In genomic region chr14:90383731-90384542, GRCh38 we compare ENCODE assay signal across 9 cellular contexts. TPM values are rescaled to one million over a fixed set of nuclear protein-coding genes. Genes with fewer than 3 reads are reported as not detected.
DNase-seq lines count a peak whose midpoint lies in the region; ATAC-seq and TF ChIP-seq lines count a peak whose summit lies in the region.
"Had no signal": no experiment of that assay in that cellular context is flagged by ENCODE, and none has a peak within 500 bp of the region (broad histone marks: within the 10 kb centered on the region; RNA-seq: fewer than 3 reads in every experiment).

No MANE protein-coding gene starts in this region.

- no peak overlapping the region for H3K4me3 Mint-ChIP-seq in activated CD4-positive, alpha-beta T cell treated with anti-CD3 and anti-CD28 coated beads, Interleukin-2, amount 10 ng/mL, durations not matched to agents 24 days and 14 days
- no peak overlapping the region for H3K4me3 Mint-ChIP-seq in chondrocyte (ENCODE audit: unreplicated experiment)

- H3K27ac Mint-ChIP-seq in activated CD4-positive, alpha-beta T cell treated with anti-CD3 and anti-CD28 coated beads, Interleukin-2, amount 10 ng/mL, durations not matched to agents 24 days and 14 days: no peak overlapping the region
- no peak overlapping the region for H3K27ac Mint-ChIP-seq in chondrocyte (ENCODE audit: unreplicated experiment)

- no peaks in the 10 kb centered on the region for H3K27me3 Mint-ChIP-seq in activated CD4-positive, alpha-beta T cell treated with anti-CD3 and anti-CD28 coated beads, Interleukin-2, amount 10 ng/mL, durations not matched to agents 24 days and 14 days
- H3K27me3 Mint-ChIP-seq in chondrocyte (ENCODE audit: low read depth): no peaks in the 10 kb centered on the region

- H2BK15ac ChIP-seq in mesenchymal stem cell (ENCODE audit: low read depth, poor library complexity, severe bottlenecking): peak overlapping the region; percentile 84

- 11% methylated on average over 37 of the region's 37 CpGs for WGBS in mesenchymal stem cell

- H3K9me3 ChIP-seq in DND-41 (ENCODE audit: insufficient read depth, low read length, severe bottlenecking): no peaks in the 10 kb centered on the region
- H3K9me3 ChIP-seq in HEK293 (ENCODE audit: control insufficient read depth, insufficient read depth, low read depth, low read length): no peaks in the 10 kb centered on the region
- H3K9me3 ChIP-seq in mesenchymal stem cell (ENCODE audit: control insufficient read depth, low read length): no peaks in the 10 kb centered on the region

- H3K4me2 ChIP-seq in DND-41 (ENCODE audit: insufficient read depth, low read length): peak overlapping the region; percentile 66
- H3K4me2 ChIP-seq in mesenchymal stem cell (ENCODE audit: low read length, poor library complexity, severe bottlenecking): peak overlapping the region; percentile 80

- no peak overlapping the region for H2AK5ac ChIP-seq in mesenchymal stem cell (ENCODE audit: low read length, severe bottlenecking)

- H3K4me1 Mint-ChIP-seq in activated CD4-positive, alpha-beta T cell treated with anti-CD3 and anti-CD28 coated beads, Interleukin-2, amount 10 ng/mL, durations not matched to agents 24 days and 14 days: peaks cover 13% of the 10 kb centered on the region
- peaks cover 18% of the 10 kb centered on the region for H3K4me1 Mint-ChIP-seq in chondrocyte (ENCODE audit: low read depth)

- H4K91ac ChIP-seq in mesenchymal stem cell (ENCODE audit: low read length): peak overlapping the region; percentile 79

- H2BK5ac ChIP-seq in mesenchymal stem cell (ENCODE audit: low read depth, low read length, poor library complexity, severe bottlenecking): peak overlapping the region; percentile 37

- TF ChIP-seq CTCF in DND-41 (IDR thresholded peaks at IDR 0.05; ENCODE audit: borderline replicate concordance, extremely low read depth, low read length, poor library complexity, severe bottlenecking): no peak
- TF ChIP-seq CTCF in HEK293 (tag by site-specific recombination; IDR thresholded peaks at IDR 0.05): no peak
- no peak for TF ChIP-seq CTCF in chondrocyte (IDR thresholded peaks at IDR 0.05)

- peak overlapping the region; percentile 62 for H4K8ac ChIP-seq in mesenchymal stem cell (ENCODE audit: low read length)

- DNase-seq in DND-41: peak; percentile 69
- DNase-seq in NCI-H1930 (lab: John Stamatoyannopoulos, UW): peak; percentile 39 to 43
- DNase-seq in activated CD4-positive, alpha-beta T cell treated with anti-CD3 and anti-CD28 coated beads, Interleukin-2, amount 10 ng/mL, durations not matched to agents 24 days and 14 days: peak; percentile 90
- peak; percentile 32 for DNase-seq in effector CD8-positive, alpha-beta T cell (lab: John Stamatoyannopoulos, UW)
- peak; percentile 72 for DNase-seq in mesenchymal stem cell
- DNase-seq in stimulated activated CD8-positive, alpha-beta memory T cell treated with anti-CD3 and anti-CD28 coated beads, Interleukin-2, amount 100 ng/mL, for 48 hours (ENCODE audit: low read depth in 2 of 2): peak; percentile 23 to 29
- no peak for DNase-seq in chondrocyte (ENCODE audit: low spot score)

- H2BK120ac ChIP-seq in mesenchymal stem cell (ENCODE audit: low read depth, low read length): peak overlapping the region; percentile 73

- H3K23ac ChIP-seq in mesenchymal stem cell (ENCODE audit: low read length in 2 of 2): peak overlapping the region in 1 of 2 experiments; percentile 6

- no peaks in the 10 kb centered on the region for H4K20me1 ChIP-seq in DND-41 (ENCODE audit: insufficient read depth, low read length)

- H3K27ac ChIP-seq in DND-41 (ENCODE audit: low read length) (peak overlapping the region; percentile 85), HEK293 (ENCODE audit: extremely low read depth, low read depth, low read length) (peak overlapping the region; percentile 88), mesenchymal stem cell (ENCODE audit: low read length, poor library complexity, severe bottlenecking) (peak overlapping the region; percentile 93)
- H3K27ac ChIP-seq: SK-N-MC had no signal

- peak overlapping the region; percentile 85 to 86 for H3K18ac ChIP-seq in mesenchymal stem cell (ENCODE audit: low read depth in 1 of 2, low read length in 2 of 2)

- intact Hi-C loops in activated CD4-positive, alpha-beta T cell treated with anti-CD3 and anti-CD28 coated beads, Interleukin-2, amount 10 ng/mL, durations not matched to agents 24 days and 14 days (cut with micrococcal nuclease): loop anchor here (1.0 to 5.0 kb wide), 6 partner anchors 13 to 1658 kb away; partner anchors contain the start of genes CALM1, NRDE2, PPP4R3A and RPS6KA5

- no peaks in the 10 kb centered on the region for H3K36me3 ChIP-seq in DND-41 (ENCODE audit: insufficient read depth, low read length)
- H3K36me3 ChIP-seq in HEK293 (ENCODE audit: control insufficient read depth in 2 of 2, insufficient read depth in 1 of 2, low read length in 2 of 2): no peaks in the 10 kb centered on the region
- H3K36me3 ChIP-seq in mesenchymal stem cell (ENCODE audit: control insufficient read depth in 1 of 2, insufficient read depth in 2 of 2, low read depth in 1 of 2, low read length in 2 of 2): no peaks in the 10 kb centered on the region

- H3K9ac ChIP-seq in DND-41 (ENCODE audit: low read depth, low read length) (peak overlapping the region; percentile 85), mesenchymal stem cell (ENCODE audit: low read length) (peak overlapping the region; percentile 100)

- H2AFZ ChIP-seq in DND-41 (ENCODE audit: low read depth, low read length) (peak overlapping the region; percentile 72), mesenchymal stem cell (ENCODE audit: low read depth, low read length) (peak overlapping the region; percentile 0)

- H3K4ac ChIP-seq in mesenchymal stem cell (ENCODE audit: low read depth in 1 of 2, low read length in 2 of 2): peak overlapping the region; percentile 91 to 97

- POLR2A ChIA-PET in HEK293 (lab: Yijun Ruan, JAX): interaction anchor here (0.5 to 4.2 kb wide), 5 partner anchors 10 to 1691 kb away, joined by 3 to 49 read pairs (median 6); partner anchors contain the start of genes CALM1 and NRDE2

- H3K14ac ChIP-seq in mesenchymal stem cell (ENCODE audit: low read length in 2 of 2): peak overlapping the region in 1 of 2 experiments; percentile 68

- H3K27me3 ChIP-seq in DND-41 (ENCODE audit: insufficient read depth, low read length, poor library complexity): no peaks in the 10 kb centered on the region
- no peaks in the 10 kb centered on the region for H3K27me3 ChIP-seq in mesenchymal stem cell (ENCODE audit: control insufficient read depth in 1 of 2, insufficient read depth in 1 of 2, low read length in 2 of 2)

- H3K4me1 ChIP-seq in DND-41 (ENCODE audit: insufficient read depth, low read length): peaks cover 32% of the 10 kb centered on the region
- H3K4me1 ChIP-seq in HEK293 (ENCODE audit: control insufficient read depth, insufficient read depth, low read length): peaks cover 16% of the 10 kb centered on the region
- peaks cover 8% of the 10 kb centered on the region for H3K4me1 ChIP-seq in mesenchymal stem cell (ENCODE audit: control insufficient read depth, insufficient read depth, low read depth, low read length)

- no peaks in the 10 kb centered on the region for H3K36me3 Mint-ChIP-seq in activated CD4-positive, alpha-beta T cell treated with anti-CD3 and anti-CD28 coated beads, Interleukin-2, amount 10 ng/mL, durations not matched to agents 24 days and 14 days (ENCODE audit: low read depth)
- H3K36me3 Mint-ChIP-seq in chondrocyte (ENCODE audit: low read depth): no peaks in the 10 kb centered on the region

- CTCF ChIA-PET in HEK293 (lab: Yijun Ruan, JAX): interaction anchor here (0.7 to 1.1 kb wide), 3 partner anchors 15 to 83 kb away, joined by 3 to 4 read pairs (median 3); no protein-coding TSS in a partner anchor

- peaks cover 4% of the 10 kb centered on the region for H3K79me1 ChIP-seq in mesenchymal stem cell (replicated peaks; ENCODE audit: low read length, poor library complexity, severe bottlenecking)

- H3K4me3 ChIP-seq in DND-41 (ENCODE audit: low read depth in 1 of 2, low read length in 2 of 2) (peak overlapping the region; percentile 31 to 71; a peak in 3 of 4 replicates), HEK293 (ENCODE audit: low read depth, low read length) (peak overlapping the region; percentile 56), mesenchymal stem cell (ENCODE audit: insufficient read depth in 1 of 2, low read depth in 1 of 2, low read length in 2 of 2) (peak overlapping the region; percentile 54 to 74)

- peak overlapping the region in 1 of 2 experiments; percentile 7 for H2BK12ac ChIP-seq in mesenchymal stem cell (ENCODE audit: low read length in 2 of 2)

- H3K9me3 Mint-ChIP-seq in activated CD4-positive, alpha-beta T cell treated with anti-CD3 and anti-CD28 coated beads, Interleukin-2, amount 10 ng/mL, durations not matched to agents 24 days and 14 days: no peaks in the 10 kb centered on the region
- no peaks in the 10 kb centered on the region for H3K9me3 Mint-ChIP-seq in chondrocyte (ENCODE audit: low read depth)

- peak; percentile 31 for ATAC-seq in DND-41 (ENCODE audit: insufficient read depth, low read depth)

- H3K79me2 ChIP-seq in DND-41 (ENCODE audit: insufficient read depth, low read length): no peaks in the 10 kb centered on the region

TF ChIP-seq in HEK293, 187 proteins besides CTCF, POLR2A, EP300 and RAD21 (continues in another document):
- TF ChIP-seq ZSCAN30 (tag by site-specific recombination; IDR thresholded peaks at IDR 0.05): peak; percentile 38; the same call in 1 of the 2 replicates
- TF ChIP-seq ZNF777 (tag by site-specific recombination; IDR thresholded peaks at IDR 0.05; ENCODE audit: borderline replicate concordance): no peak
- TF ChIP-seq ZNF138 (tag by site-specific recombination; IDR thresholded peaks at IDR 0.05; ENCODE audit: borderline replicate concordance): no peak
- TF ChIP-seq ZNF600 (tag by site-specific recombination; IDR thresholded peaks at IDR 0.05): 0 out of 2 replicates have a peak, but pooled peaks have one; percentile 10
- TF ChIP-seq YY1 (tag by site-specific recombination; IDR thresholded peaks at IDR 0.05): no peak

RNA-seq across cellular contexts. Expression of gene CALM1, which starts 12.9 kb away (rescaled TPM):
- 471 and 482 TPM in 2 replicates for total RNA-seq in activated CD4-positive, alpha-beta T cell treated with anti-CD3 and anti-CD28 coated beads, Interleukin-2, amount 10 ng/mL, durations not matched to agents 24 days and 14 days
- 356 TPM for polyA plus RNA-seq in mesenchymal stem cell (2013, experiment 1 of 2)
- 364 TPM for polyA plus RNA-seq in mesenchymal stem cell (2013, experiment 2 of 2)
- total RNA-seq in chondrocyte: 236 to 273 TPM (median 270 TPM) in 3 replicates

RNA-seq across cellular contexts. Expression of gene NRDE2, which starts 52.2 kb away (rescaled TPM):
- total RNA-seq in activated CD4-positive, alpha-beta T cell treated with anti-CD3 and anti-CD28 coated beads, Interleukin-2, amount 10 ng/mL, durations not matched to agents 24 days and 14 days: 22.1 and 22.8 TPM in 2 replicates
- 4.8 TPM for polyA plus RNA-seq in mesenchymal stem cell (2013, experiment 1 of 2)
- 4.4 TPM for polyA plus RNA-seq in mesenchymal stem cell (2013, experiment 2 of 2)
- total RNA-seq in chondrocyte: 16.1 to 17.8 TPM (median 16.8 TPM) in 3 replicates
